In genomic region chr2:203590496-203590895, GRCh38 we compare ENCODE assay signal across 25 cellular contexts. TPM values are rescaled to one million over a fixed set of nuclear protein-coding genes. Genes with fewer than 3 reads are reported as not detected.
A peak's percentile ranks its signal among the peaks of the same experiment; 100 is the strongest.
DNase-seq lines count a peak whose midpoint lies in the region; ATAC-seq and TF ChIP-seq lines count a peak whose summit lies in the region.
"Had no signal": no experiment of that assay in that cellular context is flagged by ENCODE, and none has a peak within 500 bp of the region (broad histone marks: within the 10 kb centered on the region; RNA-seq: fewer than 3 reads in every experiment).

No MANE protein-coding gene starts in this region.

- no peak overlapping the region for H3K27ac Mint-ChIP-seq in activated naive CD4-positive, alpha-beta T cell treated with anti-CD3 and anti-CD28 coated beads, Interleukin-2, amount 10 ng/mL, durations not matched to agents 7 days and 5 days
- no peak overlapping the region for H3K27ac Mint-ChIP-seq in stimulated activated memory B cell treated with anti-CD40 and anti-IgM and Interleukin-4, amounts not matched to agents 10 μg/mL and 1 μg/mL and 100 μg/mL, for 72 hours
- H3K27ac Mint-ChIP-seq: CD8-positive, alpha-beta memory T cell had no signal

- no TSS peak for BruUV-seq in OCI-LY7 (replicated peaks; lab: Mats Ljungman, UMichigan)

- H3K27ac ChIP-seq in OCI-LY7 (ENCODE audit: low read depth, low read length, poor library complexity, severe bottlenecking) = no peak overlapping the region
- H3K27ac ChIP-seq: BLaER1 had no signal

- POLR2A ChIA-PET in OCI-LY7 (lab: Charles Lee) = no interaction called here

- H3K4me1 Mint-ChIP-seq in activated naive CD4-positive, alpha-beta T cell treated with anti-CD3 and anti-CD28 coated beads, Interleukin-2, amount 10 ng/mL, durations not matched to agents 7 days and 5 days = no peaks in the 10 kb centered on the region
- H3K4me1 Mint-ChIP-seq in stimulated activated memory B cell treated with anti-CD40 and anti-IgM and Interleukin-4, amounts not matched to agents 10 μg/mL and 1 μg/mL and 100 μg/mL, for 72 hours = peaks cover 6% of the 10 kb centered on the region
- H3K4me1 Mint-ChIP-seq: CD4-positive, CD25-positive, alpha-beta regulatory T cell had no signal

- no peaks in the 10 kb centered on the region for H3K36me3 Mint-ChIP-seq in activated naive CD4-positive, alpha-beta T cell treated with anti-CD3 and anti-CD28 coated beads, Interleukin-2, amount 10 ng/mL, durations not matched to agents 7 days and 5 days
- no peaks in the 10 kb centered on the region for H3K36me3 Mint-ChIP-seq in stimulated activated memory B cell treated with anti-CD40 and anti-IgM and Interleukin-4, amounts not matched to agents 10 μg/mL and 1 μg/mL and 100 μg/mL, for 72 hours
- H3K36me3 Mint-ChIP-seq: CD14-positive monocyte; CD4-positive, alpha-beta memory T cell; CD4-positive, CD25-positive, alpha-beta regulatory T cell had no signal

- DNase-seq in OCI-LY7 (ENCODE audit: low spot score) (no peak), epithelial cell of esophagus (ENCODE audit: low read depth) (peak; percentile 29), kidney tubule cell (ENCODE audit: low spot score) (peak; percentile 23), NCI-H1694 treated with DMSO at 0.1 percent for 48 hours (lab: John Stamatoyannopoulos, UW) (no peak)
- DNase-seq in activated naive CD4-positive, alpha-beta T cell treated with anti-CD3 and anti-CD28 coated beads, Interleukin-2, amount 10 ng/mL, durations not matched to agents 7 days and 5 days = no peak
- DNase-seq: 8988T; ACHN; BE2C; C1 segment of cervical spinal cord; CD4-positive, alpha-beta memory T cell; CD4-positive, CD25-positive, alpha-beta regulatory T cell; CD8-positive, alpha-beta memory T cell; COR-L47; DMS 273 treated with DMSO at 0.1 percent for 48 hours; DMS153; DMS53; DMS79; DND-41; EL; GDM1 had no signal

- no peaks in the 10 kb centered on the region for H3K36me3 ChIP-seq in OCI-LY7 (ENCODE audit: insufficient read depth, low read length)
- H3K36me3 ChIP-seq: BE2C, BLaER1 had no signal

- ATAC-seq in HG02885 (IDR thresholded peaks at IDR 0.05; ENCODE audit: poor library complexity, unreplicated experiment) = no peak
- no peak for ATAC-seq in stimulated activated memory B cell treated with anti-CD40 and anti-IgM and Interleukin-4, amounts not matched to agents 10 μg/mL and 1 μg/mL and 100 μg/mL, for 72 hours
- ATAC-seq: GM12878 had no signal

- peaks cover 72% of the 10 kb centered on the region for H3K4me1 ChIP-seq in OCI-LY7 (ENCODE audit: insufficient read depth, low read length, poor library complexity, severe bottlenecking)

- H3K4me3 ChIP-seq in OCI-LY7 (ENCODE audit: low read depth, low read length, poor library complexity, severe bottlenecking) (no peak overlapping the region), epithelial cell of esophagus (ENCODE audit: low read length) (no peak overlapping the region)
- H3K4me3 ChIP-seq: BLaER1, GM12878 had no signal

- peaks cover 11% of the 10 kb centered on the region for H3K27me3 Mint-ChIP-seq in activated naive CD4-positive, alpha-beta T cell treated with anti-CD3 and anti-CD28 coated beads, Interleukin-2, amount 10 ng/mL, durations not matched to agents 7 days and 5 days
- H3K27me3 Mint-ChIP-seq in stimulated activated memory B cell treated with anti-CD40 and anti-IgM and Interleukin-4, amounts not matched to agents 10 μg/mL and 1 μg/mL and 100 μg/mL, for 72 hours = peaks cover 77% of the 10 kb centered on the region
- H3K27me3 Mint-ChIP-seq: CD4-positive, alpha-beta memory T cell; CD8-positive, alpha-beta memory T cell had no signal

- TF ChIP-seq CTCF in OCI-LY7 (conservative IDR thresholded peaks at IDR 0.05; ENCODE audit: low read length) (no peak), epithelial cell of esophagus (IDR thresholded peaks at IDR 0.05; ENCODE audit: insufficient read depth, low read depth, low read length, missing control alignments) (no peak)

- CTCF ChIA-PET in OCI-LY7 (lab: Charles Lee; ENCODE audit: unreplicated experiment) = no interaction called here
- CTCF ChIA-PET in activated naive CD4-positive, alpha-beta T cell treated with anti-CD3 and anti-CD28 coated beads, Interleukin-2, amount 10 ng/mL, durations not matched to agents 7 days and 5 days (lab: Charles Lee) = no interaction called here

- H3K79me2 ChIP-seq in OCI-LY7 (ENCODE audit: insufficient read depth, low read depth, low read length) = no peaks in the 10 kb centered on the region

- H3K9me2 ChIP-seq in OCI-LY7 (ENCODE audit: insufficient read depth, low read length) = no peaks in the 10 kb centered on the region

- intact Hi-C loops in OCI-LY7 (cut with micrococcal nuclease; ENCODE audit: unreplicated experiment) = no loop called here

- H3K4me3 Mint-ChIP-seq in activated naive CD4-positive, alpha-beta T cell treated with anti-CD3 and anti-CD28 coated beads, Interleukin-2, amount 10 ng/mL, durations not matched to agents 7 days and 5 days = no peak overlapping the region
- no peak overlapping the region for H3K4me3 Mint-ChIP-seq in stimulated activated memory B cell treated with anti-CD40 and anti-IgM and Interleukin-4, amounts not matched to agents 10 μg/mL and 1 μg/mL and 100 μg/mL, for 72 hours
- H3K4me3 Mint-ChIP-seq: CD14-positive monocyte; CD4-positive, alpha-beta memory T cell; CD4-positive, CD25-positive, alpha-beta regulatory T cell; CD8-positive, alpha-beta memory T cell had no signal

- H3K9me3 Mint-ChIP-seq in activated naive CD4-positive, alpha-beta T cell treated with anti-CD3 and anti-CD28 coated beads, Interleukin-2, amount 10 ng/mL, durations not matched to agents 7 days and 5 days = no peaks in the 10 kb centered on the region
- H3K9me3 Mint-ChIP-seq in stimulated activated memory B cell treated with anti-CD40 and anti-IgM and Interleukin-4, amounts not matched to agents 10 μg/mL and 1 μg/mL and 100 μg/mL, for 72 hours = no peaks in the 10 kb centered on the region
- H3K9me3 Mint-ChIP-seq: CD14-positive monocyte; CD8-positive, alpha-beta memory T cell had no signal

- no peaks in the 10 kb centered on the region for H4K20me1 ChIP-seq in OCI-LY7 (ENCODE audit: insufficient read depth, low read length)
- H4K20me1 ChIP-seq: BLaER1 had no signal

- no peaks in the 10 kb centered on the region for H3K9me3 ChIP-seq in OCI-LY7 (ENCODE audit: low read length)
- H3K9me3 ChIP-seq: BE2C, BLaER1 had no signal

- H3K4me2 ChIP-seq in OCI-LY7 (ENCODE audit: low read length) = no peak overlapping the region

- H2AFZ ChIP-seq in OCI-LY7 (ENCODE audit: low read length) = peak overlapping the region; percentile 92; the same call in 1 of the 2 replicates

RNA-seq across cellular contexts. Expression of gene RAPH1, which starts 55.4 kb away (rescaled TPM):
- total RNA-seq in OCI-LY7 (2014; rRNA removed; shearing (Covaris generic)) = 4.0 and 4.5 TPM in 2 replicates
- total RNA-seq in OCI-LY7 (2022) = 16.9 and 21.5 TPM in 2 replicates

Comparison
In these comparisons a context has a peak if more than half of its experiments do, and no peak if none do; other contexts are left out.
1. DNase-seq: peak in epithelial cell of esophagus (single experiment) and kidney tubule cell (single experiment); none in OCI-LY7 (single experiment), activated naive CD4-positive, alpha-beta T cell treated with anti-CD3 and anti-CD28 coated beads, Interleukin-2, amount 10 ng/mL, durations not matched to agents 7 days and 5 days (single experiment) and NCI-H1694 treated with DMSO at 0.1 percent for 48 hours (single experiment).